In the genomic region with DNA sequence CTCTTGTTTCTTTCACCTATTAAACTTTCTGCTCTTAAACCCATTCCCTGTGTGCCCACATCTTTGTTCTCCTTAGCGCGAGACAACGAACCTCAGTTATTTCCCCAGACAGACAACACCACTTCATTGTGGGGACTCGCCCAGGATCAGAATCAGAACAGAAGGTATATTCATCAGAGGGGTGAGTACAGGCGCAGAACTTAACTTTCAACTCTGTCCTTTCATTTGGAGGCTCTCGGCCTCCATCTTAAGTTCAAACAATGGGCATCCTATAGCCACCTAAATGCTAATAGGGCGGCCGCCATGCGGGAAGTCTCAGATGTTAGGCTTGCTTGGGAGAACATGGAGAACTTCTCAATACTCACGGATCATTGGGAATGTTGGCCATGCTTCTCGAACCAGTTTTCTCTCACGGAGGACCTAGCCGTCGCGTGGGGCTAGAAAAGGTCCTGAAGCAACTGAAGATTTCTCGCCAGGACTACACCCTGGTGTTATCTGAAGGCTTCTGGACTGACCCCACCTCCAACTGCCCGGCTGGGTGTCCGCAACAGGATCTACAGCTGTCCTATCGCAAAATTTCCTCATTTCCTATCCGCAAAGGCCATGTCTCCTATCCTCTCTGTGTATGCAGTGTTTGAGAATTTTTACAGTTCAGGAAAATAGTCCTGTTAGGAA, we compare ENCODE assay signal across 1 cellular context.
TF ChIP-seq lines count a peak whose summit lies in the region.

No MANE protein-coding gene starts in this region.

TF ChIP-seq in IMR-90, 13 proteins besides CTCF, POLR2A, EP300 and RAD21 (continued from another document):
- TF ChIP-seq, protein P1, sequence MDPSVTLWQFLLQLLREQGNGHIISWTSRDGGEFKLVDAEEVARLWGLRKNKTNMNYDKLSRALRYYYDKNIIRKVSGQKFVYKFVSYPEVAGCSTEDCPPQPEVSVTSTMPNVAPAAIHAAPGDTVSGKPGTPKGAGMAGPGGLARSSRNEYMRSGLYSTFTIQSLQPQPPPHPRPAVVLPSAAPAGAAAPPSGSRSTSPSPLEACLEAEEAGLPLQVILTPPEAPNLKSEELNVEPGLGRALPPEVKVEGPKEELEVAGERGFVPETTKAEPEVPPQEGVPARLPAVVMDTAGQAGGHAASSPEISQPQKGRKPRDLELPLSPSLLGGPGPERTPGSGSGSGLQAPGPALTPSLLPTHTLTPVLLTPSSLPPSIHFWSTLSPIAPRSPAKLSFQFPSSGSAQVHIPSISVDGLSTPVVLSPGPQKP (IDR thresholded peaks at IDR 0.05; ENCODE audit: borderline replicate concordance, low read depth, low read length) = no peak
- no peak for TF ChIP-seq RFX5 (IDR thresholded peaks at IDR 0.05; ENCODE audit: low read depth, low read length)
- no peak for TF ChIP-seq SMC3 (IDR thresholded peaks at IDR 0.05; ENCODE audit: low read depth, low read length)
- TF ChIP-seq, protein P2, sequence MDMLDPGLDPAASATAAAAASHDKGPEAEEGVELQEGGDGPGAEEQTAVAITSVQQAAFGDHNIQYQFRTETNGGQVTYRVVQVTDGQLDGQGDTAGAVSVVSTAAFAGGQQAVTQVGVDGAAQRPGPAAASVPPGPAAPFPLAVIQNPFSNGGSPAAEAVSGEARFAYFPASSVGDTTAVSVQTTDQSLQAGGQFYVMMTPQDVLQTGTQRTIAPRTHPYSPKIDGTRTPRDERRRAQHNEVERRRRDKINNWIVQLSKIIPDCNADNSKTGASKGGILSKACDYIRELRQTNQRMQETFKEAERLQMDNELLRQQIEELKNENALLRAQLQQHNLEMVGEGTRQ (IDR thresholded peaks at IDR 0.05; ENCODE audit: low read depth, low read length) = no peak
